21 cellular contexts compared by ENCODE assay signal in the genomic region with DNA sequence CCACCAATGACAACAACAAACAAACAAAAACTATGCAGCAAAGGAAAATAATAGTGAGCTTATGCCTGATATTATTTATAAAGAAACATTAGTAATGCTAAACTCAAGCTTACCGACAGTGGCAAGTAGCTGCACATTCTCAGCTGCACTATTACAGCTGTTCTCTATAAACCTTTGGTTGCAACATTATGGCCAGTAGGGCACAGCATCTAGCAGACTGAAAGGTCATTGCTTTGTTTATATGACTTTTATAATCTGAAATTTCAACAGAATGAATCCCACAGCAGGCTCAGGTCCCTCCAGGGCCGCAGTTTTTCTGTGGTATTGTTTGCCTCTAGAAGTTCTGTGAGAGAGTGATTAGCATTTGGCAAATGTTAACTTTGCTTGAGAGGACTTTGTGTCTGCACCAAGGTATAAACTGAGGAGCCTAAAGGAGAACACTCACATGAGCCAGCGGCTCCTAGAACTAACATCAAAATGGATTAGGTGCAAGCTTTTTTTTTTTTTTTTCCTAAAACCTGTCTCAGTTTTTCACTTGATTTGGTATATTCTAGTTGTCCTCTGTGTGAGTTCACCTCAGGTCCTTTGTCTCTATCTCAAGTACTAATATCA. TPM values are rescaled to one million over a fixed set of nuclear protein-coding genes. Genes with fewer than 3 reads are reported as not detected.
"Had no signal": no experiment of that assay in that cellular context is flagged by ENCODE, and none has a peak within 500 bp of the region (broad histone marks: within the 10 kb centered on the region; RNA-seq: fewer than 3 reads in every experiment).

No MANE protein-coding gene starts in this region.

- H3K27me3 ChIP-seq: right lobe of liver had no signal

- H3K4me3 ChIP-seq: psoas muscle, right lobe of liver had no signal

- H3K9me3 ChIP-seq: psoas muscle, right lobe of liver had no signal

- DNase-seq: activated CD4-positive, alpha-beta T cell treated with anti-CD3 and anti-CD28 coated beads, Interleukin-2, amount 50 U/mL, for 1 hour; activated CD8-positive, alpha-beta memory T cell treated with anti-CD3 and anti-CD28 coated beads for 24 hours; activated naive CD8-positive, alpha-beta T cell treated with anti-CD3 and anti-CD28 coated beads for 36 hours; anterior cingulate cortex; cerebellar nuclear complex; effector memory CD4-positive, alpha-beta T cell; hypothalamus; psoas muscle; right lobe of liver; stimulated activated CD4-positive, alpha-beta T cell treated with anti-CD3 and anti-CD28 coated beads, Interleukin-1b, Interleukin-23, amount 100 ng/mL, for 48 hours; SW 1271 had no signal

- ATAC-seq: activated CD4-positive, CD25-positive, alpha-beta regulatory T cell treated with anti-CD3 and anti-CD28 coated beads, Interleukin-2, amount 50 U/mL, for 24 hours; psoas muscle; right lobe of liver had no signal

- H3K36me3 ChIP-seq: right lobe of liver had no signal

- H3K27ac ChIP-seq: epithelial cell of prostate, psoas muscle, right lobe of liver had no signal

- H3K27me3 Mint-ChIP-seq: activated naive CD8-positive, alpha-beta T cell treated with anti-CD3 and anti-CD28 coated beads for 36 hours; dendritic cell treated with granulocyte-macrophage colony-stimulating factor and Interleukin-4, amounts not matched to agents 40 ng/mL and 50 ng/mL, for 4 days had no signal

- H3K36me3 Mint-ChIP-seq: activated naive CD8-positive, alpha-beta T cell treated with anti-CD3 and anti-CD28 coated beads for 36 hours had no signal

- H3K4me1 Mint-ChIP-seq: activated naive CD8-positive, alpha-beta T cell treated with anti-CD3 and anti-CD28 coated beads for 36 hours had no signal

- H3K27ac Mint-ChIP-seq: activated naive CD8-positive, alpha-beta T cell treated with anti-CD3 and anti-CD28 coated beads for 36 hours; activated T-helper 1 cell treated with anti-CD3 and anti-CD28 coated beads, Interleukin-12 subunit alpha, Interleukin-12 subunit beta, Interleukin-2, Interleukin-4 antibody, amounts not matched to agents 30 ng/mL and 10 ng/mL and 1 ng/mL, durations not matched to agents 14 hours and 24 hours and 36 hours; dendritic cell treated with granulocyte-macrophage colony-stimulating factor and Interleukin-4, amounts not matched to agents 40 ng/mL and 50 ng/mL, for 4 days had no signal

- H3K4me3 Mint-ChIP-seq: activated naive CD8-positive, alpha-beta T cell treated with anti-CD3 and anti-CD28 coated beads for 36 hours; activated T-helper 1 cell treated with anti-CD3 and anti-CD28 coated beads, Interleukin-12 subunit alpha, Interleukin-12 subunit beta, Interleukin-2, Interleukin-4 antibody, amounts not matched to agents 30 ng/mL and 10 ng/mL and 1 ng/mL, durations not matched to agents 14 hours and 24 hours and 36 hours; dendritic cell treated with granulocyte-macrophage colony-stimulating factor and Interleukin-4, amounts not matched to agents 40 ng/mL and 50 ng/mL, for 4 days had no signal

- H3K4me1 ChIP-seq: psoas muscle, right lobe of liver had no signal

RNA-seq across cellular contexts. Expression of a gene that starts 58.3 kb away (rescaled TPM):
- total RNA-seq: activated naive CD8-positive, alpha-beta T cell treated with anti-CD3 and anti-CD28 coated beads for 36 hours; activated T-helper 1 cell treated with anti-CD3 and anti-CD28 coated beads, Interleukin-12 subunit alpha, Interleukin-12 subunit beta, Interleukin-2, Interleukin-4 antibody, amounts not matched to agents 30 ng/mL and 10 ng/mL and 1 ng/mL, durations not matched to agents 14 hours and 24 hours and 36 hours; fibroblast of lung; glomerular endothelial cell; kidney epithelial cell; lower leg skin; osteocyte; psoas muscle; right lobe of liver had no signal
- polyA plus RNA-seq: fibroblast of lung, neural cell, psoas muscle had no signal
